In genomic region chr11:33256031-33256807, GRCh38 we compare ENCODE assay signal across 8 cellular contexts. TPM values are rescaled to one million over a fixed set of nuclear protein-coding genes. Genes with fewer than 3 reads are reported as not detected.
DNase-seq lines count a peak whose midpoint lies in the region; ATAC-seq, FAIRE-seq and TF ChIP-seq lines count a peak whose summit lies in the region.

No MANE protein-coding gene starts in this region.

- H3K4me2 ChIP-seq in A549 (peak overlapping the region; percentile 90), keratinocyte (ENCODE audit: control insufficient read depth, extremely low read depth, insufficient read depth, low read depth, low read length) (peak overlapping the region; percentile 73)

- peak overlapping the region; percentile 79 for H2AFZ ChIP-seq in keratinocyte (ENCODE audit: control insufficient read depth, low read length)

- FAIRE-seq in A549 (lab: Jason Lieb, UNC), result no peak
- no peak for FAIRE-seq in keratinocyte (lab: Jason Lieb, UNC)

- DNase-seq in A549 (ENCODE audit: low read depth in 1 of 2, low spot score in 1 of 2) (peak in 1 of 2 experiments; percentile 8), HFF-Myc (ENCODE audit: extremely low read depth, low read depth) (no peak), keratinocyte (ENCODE audit: low read depth, low spot score) (no peak), DMS153 treated with DMSO at 0.1 percent for 48 hours (lab: John Stamatoyannopoulos, UW; ENCODE audit: unreplicated experiment) (no peak)
- DNase-seq in activated naive CD4-positive, alpha-beta T cell treated with anti-CD3 and anti-CD28 coated beads, Interleukin-2, amount 50 U/mL, for 72 hours (ENCODE audit: low spot score in 2 of 2), result no peak

- H3K36me3 ChIP-seq in keratinocyte (ENCODE audit: control insufficient read depth in 2 of 2, extremely low read depth in 1 of 2, insufficient read depth in 2 of 2, low read length in 2 of 2), result no peaks in the 10 kb centered on the region

- peaks cover 8 to 13% of the 10 kb centered on the region in 2 donors for H3K36me3 Mint-ChIP-seq in activated naive CD4-positive, alpha-beta T cell treated with anti-CD3 and anti-CD28 coated beads, Interleukin-2, amount 50 U/mL, for 72 hours

- peak overlapping the region; percentile 94 for H3K4me3 ChIP-seq in A549
- peak overlapping the region; percentile 72 for H3K4me3 ChIP-seq in HFF-Myc (replicated peaks; ENCODE audit: low read depth, low read length)
- H3K4me3 ChIP-seq in keratinocyte (ENCODE audit: control insufficient read depth in 2 of 3, extremely low read depth in 1 of 3, insufficient read depth in 2 of 3, low read depth in 1 of 3, low read length in 3 of 3), result peak overlapping the region; percentile 43 to 88 (median 82)

- peak overlapping the region; percentile 98 for H3K9ac ChIP-seq in keratinocyte (ENCODE audit: control insufficient read depth, extremely low read depth, insufficient read depth, low read length)

- no peaks in the 10 kb centered on the region for H3K9me3 ChIP-seq in A549
- H3K9me3 ChIP-seq in keratinocyte (ENCODE audit: control insufficient read depth, low read depth, low read length), result no peaks in the 10 kb centered on the region

- H3K9me1 ChIP-seq in keratinocyte (ENCODE audit: control insufficient read depth, extremely low read depth, insufficient read depth, low read length), result no peaks in the 10 kb centered on the region

- H3K4me1 ChIP-seq in A549 (peaks cover 20% of the 10 kb centered on the region), keratinocyte (ENCODE audit: control insufficient read depth, extremely low read depth, insufficient read depth, low read length) (peaks cover 12% of the 10 kb centered on the region)

- dilution Hi-C loops in keratinocyte (cut with MboI; ENCODE audit: extremely low pct_ligation_motif_present, low sequenced_read_pairs), result no loop called here

- H3K27ac ChIP-seq in A549 (peak overlapping the region; percentile 99 to 100), keratinocyte (ENCODE audit: control insufficient read depth, insufficient read depth, low read length) (peak overlapping the region; percentile 96), temporal lobe (ENCODE audit: low read depth, low read length) (peak overlapping the region; percentile 96)

- H3K27ac Mint-ChIP-seq in activated naive CD4-positive, alpha-beta T cell treated with anti-CD3 and anti-CD28 coated beads, Interleukin-2, amount 50 U/mL, for 72 hours, result peak overlapping the region; percentile 94 to 98

- H3K79me2 ChIP-seq in keratinocyte (ENCODE audit: control insufficient read depth, insufficient read depth, low read length), result peaks cover 38% of the 10 kb centered on the region

- TF ChIP-seq EP300 in A549 (IDR thresholded peaks at IDR 0.05), result no peak

- ATAC-seq in A549, result no peak
- ATAC-seq in activated naive CD4-positive, alpha-beta T cell treated with anti-CD3 and anti-CD28 coated beads, Interleukin-2, amount 50 U/mL, for 72 hours, result no peak
- ATAC-seq in GM19395 (IDR thresholded peaks at IDR 0.05; ENCODE audit: unreplicated experiment), result no peak
- no peak for ATAC-seq in HG02981 (IDR thresholded peaks at IDR 0.05; ENCODE audit: unreplicated experiment)

- no peaks in the 10 kb centered on the region for H4K20me1 ChIP-seq in keratinocyte (ENCODE audit: control insufficient read depth, extremely low read depth, insufficient read depth, low read length)

- CTCF ChIA-PET in A549 (lab: Yijun Ruan, JAX), result interaction anchor here (0.6 to 2.0 kb wide), 3 partner anchors 10 to 91 kb away, joined by 3 to 6 read pairs (median 3); no protein-coding TSS in a partner anchor

- TF ChIP-seq RAD21 in A549 (conservative IDR thresholded peaks at IDR 0.05 in 1 of 2, IDR thresholded peaks at IDR 0.05 in 1 of 2), result no peak

- POLR2A ChIA-PET in A549 (lab: Yijun Ruan, JAX), result no interaction called here

- 57% methylated on average over 12 of the region's 12 CpGs for WGBS in A549 (ENCODE audit: missing lambda C conversion rate)

- peaks cover 0 to 2% of the 10 kb centered on the region in 2 donors for H3K9me3 Mint-ChIP-seq in activated naive CD4-positive, alpha-beta T cell treated with anti-CD3 and anti-CD28 coated beads, Interleukin-2, amount 50 U/mL, for 72 hours

- TF ChIP-seq CTCF in A549 (IDR thresholded peaks at IDR 0.05) (no peak), HFF-Myc (IDR thresholded peaks at IDR 0.05; ENCODE audit: low read depth, low read length, missing control alignments) (no peak), keratinocyte (optimal IDR thresholded peaks at IDR 0.05 in 1 of 3, IDR thresholded peaks at IDR 0.05 in 1 of 3, conservative IDR thresholded peaks at IDR 0.05 in 1 of 3; ENCODE audit: extremely low read depth in 1 of 3, insufficient read depth in 2 of 3, low read length in 3 of 3) (no peak)

- no peaks in the 10 kb centered on the region for H3K27me3 ChIP-seq in keratinocyte (ENCODE audit: control insufficient read depth, extremely low read depth, insufficient read depth, low read length)

- TF ChIP-seq POLR2A in A549 (IDR thresholded peaks at IDR 0.05; ENCODE audit: low read length), result no peak

TF ChIP-seq in A549, 52 proteins besides CTCF, POLR2A, EP300 and RAD21:
- no peak for TF ChIP-seq JUNB (IDR thresholded peaks at IDR 0.05)
- no peak for TF ChIP-seq ZC3H11A (IDR thresholded peaks at IDR 0.05)
- no peak for TF ChIP-seq RARB (CRISPR knock-in tag; IDR thresholded peaks at IDR 0.05)
- no peak for TF ChIP-seq TFCP2L1 (CRISPR knock-in tag; IDR thresholded peaks at IDR 0.05)

RNA-seq across cellular contexts. Expression of gene HIPK3, which starts 1.0 kb away (rescaled TPM):
- polyA plus RNA-seq in A549 (2011; rRNA removed) (31.6 and 37.5 TPM in 2 replicates), A549 (2017; fragmentation: RNase III; extraction: RNeasy Plus Mini Kit Qiagen cat#74134 plus additional on column Dnase treatment) (12.7 to 15.7 TPM (median 15.1 TPM) in 3 replicates), keratinocyte (31.9 to 37.3 TPM (median 33.8 TPM) in 3 replicates)
- polyA plus RNA-seq in A549 (2012; cell fraction: cytosol; rRNA removed), result 5.3 and 7.1 TPM in 2 replicates
- polyA plus RNA-seq in A549 (2012; cell fraction: nucleus; rRNA removed), result 4.5 and 6.0 TPM in 2 replicates
- polyA minus RNA-seq in A549 (2011; rRNA and poly(A)+ RNA removed), result 93.0 and 111 TPM in 2 replicates
- total RNA-seq in activated naive CD4-positive, alpha-beta T cell treated with anti-CD3 and anti-CD28 coated beads, Interleukin-2, amount 50 U/mL, for 72 hours, result 10 to 100 TPM; 24.4 to 31.2 TPM
- polyA plus RNA-seq in keratinocyte (2011; ENCODE audit: low read depth), result 37.9 TPM
- polyA plus RNA-seq in keratinocyte (2011; cell fraction: cytosol; rRNA removed), result 19.7 and 35.4 TPM in 2 replicates
- 32.2 and 35.7 TPM in 2 replicates for polyA plus RNA-seq in keratinocyte (2011; cell fraction: nucleus; rRNA removed)
- 20.5 and 22.2 TPM in 2 replicates for polyA plus RNA-seq in keratinocyte (2012; ENCODE audit: low replicate concordance)
- 57.9 to 143 TPM (median 141 TPM) in 3 replicates for polyA minus RNA-seq in keratinocyte
- 80.8 TPM for polyA minus RNA-seq in keratinocyte (2011; cell fraction: cytosol; rRNA and poly(A)+ RNA removed)
- 53.1 and 117 TPM in 2 replicates for polyA minus RNA-seq in keratinocyte (2011; cell fraction: nucleus; rRNA and poly(A)+ RNA removed)
- total RNA-seq in temporal lobe, result 133 TPM
